Comparison of ENCODE assay signal across 15 cellular contexts in the genomic region with DNA sequence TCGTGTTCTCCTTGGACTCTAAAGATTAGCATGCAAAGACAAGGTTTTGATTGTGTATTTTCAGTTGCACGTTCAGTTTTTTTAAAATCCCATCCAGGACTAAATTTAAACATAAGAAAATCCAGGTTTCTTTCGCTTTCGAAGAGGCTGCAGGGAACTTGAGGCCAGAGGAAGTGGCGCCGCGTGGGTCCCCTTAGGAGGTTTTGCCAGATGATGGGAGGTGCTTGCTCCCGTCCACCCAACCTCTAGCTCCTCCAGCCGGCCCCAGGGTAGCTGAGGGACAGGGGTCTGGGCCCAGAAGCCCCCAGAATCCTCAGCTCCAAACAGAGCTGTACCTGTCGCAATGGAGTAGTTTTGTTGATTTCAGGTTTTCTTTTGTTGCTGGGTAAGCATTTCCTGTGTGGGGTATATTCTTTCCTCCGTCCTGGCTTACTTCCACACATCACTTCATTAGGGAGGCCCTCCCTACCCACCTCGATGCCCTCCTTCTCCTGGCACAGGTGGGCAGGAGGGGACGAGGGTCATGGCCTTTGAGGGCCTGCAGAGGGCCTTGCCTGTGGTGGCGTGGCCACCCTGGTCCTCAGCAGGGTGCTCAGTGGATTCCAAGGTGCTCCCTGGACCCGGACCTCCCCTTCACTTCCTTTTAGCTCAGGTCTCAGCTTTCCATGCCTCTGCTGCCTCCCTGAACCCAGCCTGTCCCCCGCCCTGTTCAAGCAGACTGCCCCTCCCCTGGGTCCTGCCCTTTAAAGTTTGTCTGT. TPM values are rescaled to one million over a fixed set of nuclear protein-coding genes. Genes with fewer than 3 reads are reported as not detected.
DNase-seq lines count a peak whose midpoint lies in the region; ATAC-seq, FAIRE-seq and TF ChIP-seq lines count a peak whose summit lies in the region.
"Had no signal": no experiment of that assay in that cellular context is flagged by ENCODE, and none has a peak within 500 bp of the region (broad histone marks: within the 10 kb centered on the region; RNA-seq: fewer than 3 reads in every experiment).

No MANE protein-coding gene starts in this region.

- H3K4me3 ChIP-seq in right lobe of liver (no peak overlapping the region), HepG2 (replicated peaks in 1 of 3; ENCODE audit: insufficient read depth in 1 of 3, low read depth in 2 of 3, low read length in 3 of 3) (no peak overlapping the region)
- H3K4me3 ChIP-seq: prostate gland had no signal

- CTCF ChIA-PET in HepG2 (lab: Yijun Ruan, JAX; ENCODE audit: low intra/inter-chr PET ratio, low total read pairs) (no interaction called here), WTC11 (lab: Charles Lee) (no interaction called here)

- H3K4me1 ChIP-seq in right lobe of liver (no peaks in the 10 kb centered on the region), HepG2 (ENCODE audit: insufficient read depth, low read length) (peaks cover 14% of the 10 kb centered on the region)

- H3K9me3 Mint-ChIP-seq in WTC11: no peaks in the 10 kb centered on the region

- H3K36me3 ChIP-seq in right lobe of liver: no peaks in the 10 kb centered on the region
- no peaks in the 10 kb centered on the region for H3K36me3 ChIP-seq in HepG2 (replicated peaks in 1 of 2; ENCODE audit: control insufficient read depth in 1 of 2, insufficient read depth in 2 of 2, low read length in 2 of 2)
- H3K36me3 ChIP-seq: prostate gland had no signal

- no peak overlapping the region for H3K4me3 Mint-ChIP-seq in WTC11

- TF ChIP-seq POLR2A in right lobe of liver (IDR thresholded peaks at IDR 0.05) (no peak), HepG2 (IDR thresholded peaks at IDR 0.05; ENCODE audit: insufficient read depth in 1 of 2, low read depth in 2 of 2, low read length in 2 of 2) (no peak)

- POLR2A ChIA-PET in HepG2 (lab: Yijun Ruan, JAX): no interaction called here
- POLR2A ChIA-PET in WTC11 (lab: Charles Lee): no interaction called here

- BruUV-seq in HepG2 (replicated peaks; lab: Mats Ljungman, UMichigan): no TSS peak

- H3K79me2 ChIP-seq in HepG2 (ENCODE audit: insufficient read depth, low read length): no peaks in the 10 kb centered on the region

- no peaks in the 10 kb centered on the region for H3K27me3 Mint-ChIP-seq in WTC11 (ENCODE audit: low read depth)

- peaks cover 18% of the 10 kb centered on the region for H3K36me3 Mint-ChIP-seq in WTC11

- in situ Hi-C loops in HepG2 (cut with HindIII; ENCODE audit: extremely low pct_ligation_motif_present, low pct_unique_long_range_greater_than_20kb): no loop called here

- DNase-seq in right lobe of liver (no peak), HepG2 (ENCODE audit: low spot score) (no peak), WTC11 (ENCODE audit: low spot score) (no peak), iris pigment epithelial cell (ENCODE audit: low read depth) (peak; percentile 16), NCI-H2227 (lab: John Stamatoyannopoulos, UW; ENCODE audit: unreplicated experiment) (no peak)
- no peak for DNase-seq in stimulated activated CD4-positive, alpha-beta T cell treated with anti-CD3 and anti-CD28 coated beads, Interleukin-4, amount 100 ng/mL, for 1 hour
- DNase-seq: activated CD8-positive, alpha-beta memory T cell treated with anti-CD3 and anti-CD28 coated beads, Interleukin-2, amount 50 U/mL, for 4 hours; DND-41; NCI-H1417 treated with DMSO at 0.1 percent for 48 hours; NCI-H510A had no signal

- no peaks in the 10 kb centered on the region for H4K20me1 ChIP-seq in HepG2 (ENCODE audit: insufficient read depth, low read length)

- no peak for FAIRE-seq in HepG2 (lab: Jason Lieb, UNC)

- peak in 3 of 4 donors; percentile 8 to 58 (median 43) for ATAC-seq in right lobe of liver
- no peak for ATAC-seq in HepG2
- ATAC-seq in WTC11: no peak
- ATAC-seq in GM18858 (IDR thresholded peaks at IDR 0.05; ENCODE audit: unreplicated experiment): no peak
- ATAC-seq in GM21381 (IDR thresholded peaks at IDR 0.05; ENCODE audit: unreplicated experiment): no peak

- 55% methylated on average over 14 of the region's 16 CpGs for WGBS in right lobe of liver (ENCODE audit: insufficient coverage, low coverage, low lambda C conversion rate, missing lambda C conversion rate)
- WGBS in HepG2 (ENCODE audit: low lambda C conversion rate): 69% methylated on average over 14 of the region's 16 CpGs

- H3K27ac ChIP-seq in right lobe of liver (no peak overlapping the region), HepG2 (ENCODE audit: extremely low read length, insufficient read depth, low read length) (no peak overlapping the region)
- H3K27ac ChIP-seq: prostate gland had no signal

- intact Hi-C loops in right lobe of liver (cut with DNase I) (no loop called here), HepG2 (cut with micrococcal nuclease; ENCODE audit: unreplicated experiment) (no loop called here)

- H2AFZ ChIP-seq in HepG2 (ENCODE audit: low read length): no peak overlapping the region

- no peaks in the 10 kb centered on the region for H3K9me3 ChIP-seq in right lobe of liver
- H3K9me3 ChIP-seq in HepG2 (ENCODE audit: low read length): no peaks in the 10 kb centered on the region
- H3K9me3 ChIP-seq: prostate gland had no signal

- H3K4me2 ChIP-seq in HepG2 (ENCODE audit: low read depth, low read length): no peak overlapping the region

- H3K27ac Mint-ChIP-seq in WTC11: peak overlapping the region; percentile 82

- H3K4me1 Mint-ChIP-seq in WTC11: peaks cover 43% of the 10 kb centered on the region

- no peak for TF ChIP-seq CTCF in right lobe of liver (IDR thresholded peaks at IDR 0.05)
- TF ChIP-seq CTCF in HepG2 (CRISPR knock-in tag; IDR thresholded peaks at IDR 0.05): no peak
- no peak for TF ChIP-seq CTCF in WTC11 (IDR thresholded peaks at IDR 0.05)

- no peaks in the 10 kb centered on the region for H3K27me3 ChIP-seq in right lobe of liver
- no peaks in the 10 kb centered on the region for H3K27me3 ChIP-seq in HepG2 (ENCODE audit: control insufficient read depth in 1 of 2, insufficient read depth in 2 of 2, low read length in 2 of 2)

- TF ChIP-seq EP300 in HepG2 (IDR thresholded peaks at IDR 0.05; ENCODE audit: low read depth in 2 of 2, low read length in 2 of 2) (no peak), HepG2 (CRISPR knock-in tag; IDR thresholded peaks at IDR 0.05; ENCODE audit: borderline replicate concordance) (no peak)

- no peak for TF ChIP-seq RAD21 in HepG2 (CRISPR knock-in tag; IDR thresholded peaks at IDR 0.05)

- no peak overlapping the region for H3K9ac ChIP-seq in HepG2 (ENCODE audit: insufficient read depth, low read depth, low read length)

TF ChIP-seq in HepG2, 621 proteins besides CTCF, POLR2A, EP300 and RAD21 (continues in another document):
- TF ChIP-seq ZNF614 (CRISPR knock-in tag; IDR thresholded peaks at IDR 0.05; ENCODE audit: borderline replicate concordance): no peak

TF ChIP-seq in WTC11, 78 proteins besides CTCF, POLR2A, EP300 and RAD21 (continues in another document):
- TF ChIP-seq ZNF263 (CRISPR knock-in tag; IDR thresholded peaks at IDR 0.05; ENCODE audit: low read depth): no peak

RNA-seq across cellular contexts. Expression of gene LHPP, which starts 32.6 kb away (rescaled TPM):
- total RNA-seq in right lobe of liver: 10 to 100 TPM; 19.3 to 56.3 (median 36.3) TPM
- 3.7 and 5.2 TPM in 2 replicates for total RNA-seq in HepG2 (2016; rRNA removed; fragmentation: Illumina TruSeq; extraction: Trizol)
- 1.1 and 1.9 TPM in 2 replicates for total RNA-seq in HepG2 (2016; cell fraction: cytosol; rRNA removed; fragmentation: Illumina TruSeq; extraction: Trizol; ENCODE audit: low read depth)
- 4.7 and 6.3 TPM in 2 replicates for total RNA-seq in HepG2 (2016; cell fraction: insoluble cytoplasmic fraction; rRNA removed; fragmentation: Illumina TruSeq; extraction: Trizol)
- 1.9 TPM in 2 replicates for total RNA-seq in HepG2 (2016; cell fraction: membrane; rRNA removed; fragmentation: Illumina TruSeq; extraction: Trizol)
- total RNA-seq in HepG2 (2016; cell fraction: nucleus; rRNA removed; fragmentation: Illumina TruSeq; extraction: Trizol): 2.4 and 3.4 TPM in 2 replicates
- polyA plus RNA-seq in HepG2 (2011; rRNA removed): 13.1 and 13.7 TPM in 2 replicates
- 14.4 and 17.0 TPM in 2 replicates for polyA plus RNA-seq in HepG2 (2011; cell fraction: cytosol; rRNA removed)
- 11.1 and 11.2 TPM in 2 replicates for polyA plus RNA-seq in HepG2 (2011; cell fraction: nucleus; rRNA removed)
- 10.0 and 13.7 TPM in 2 replicates for polyA plus RNA-seq in HepG2 (2012)
- 3.8 and 5.7 TPM in 2 replicates for polyA plus RNA-seq in HepG2 (2016; cell fraction: cytosol; fragmentation: Illumina TruSeq; extraction: Trizol; ENCODE audit: low read depth)
- 7.2 and 9.2 TPM in 2 replicates for polyA plus RNA-seq in HepG2 (2016; cell fraction: insoluble cytoplasmic fraction; fragmentation: Illumina TruSeq; extraction: Trizol; ENCODE audit: low read depth)
- 5.6 and 5.8 TPM in 2 replicates for polyA plus RNA-seq in HepG2 (2016; cell fraction: membrane; fragmentation: Illumina TruSeq; extraction: Trizol; ENCODE audit: low read depth)
- polyA plus RNA-seq in HepG2 (2016; cell fraction: nucleus; fragmentation: Illumina TruSeq; extraction: Trizol; ENCODE audit: insufficient read depth, low read depth): 5.1 and 7.2 TPM in 2 replicates
- 12.5 and 12.6 TPM in 2 replicates for polyA minus RNA-seq in HepG2 (2011; rRNA and poly(A)+ RNA removed; ENCODE audit: low replicate concordance)
- 6.0 and 7.2 TPM in 2 replicates for polyA minus RNA-seq in HepG2 (2011; cell fraction: cytosol; rRNA and poly(A)+ RNA removed)
- polyA minus RNA-seq in HepG2 (2011; cell fraction: nucleus; rRNA and poly(A)+ RNA removed): 7.0 and 9.8 TPM in 2 replicates
- total RNA-seq in WTC11 (2021): 33.2 to 42.4 TPM (median 41.1 TPM) in 3 replicates

RNA-seq across cellular contexts. Expression of gene NKX1-2, which starts 44.4 kb away (rescaled TPM):
- total RNA-seq in right lobe of liver (not detected), HepG2 (2016; rRNA removed; fragmentation: Illumina TruSeq; extraction: Trizol) (not detected in 2 replicates), WTC11 (2021) (30.8 to 57.7 TPM (median 31.0 TPM) in 3 replicates)
- total RNA-seq in HepG2 (2016; cell fraction: cytosol; rRNA removed; fragmentation: Illumina TruSeq; extraction: Trizol; ENCODE audit: low read depth): not detected in 2 replicates
- total RNA-seq in HepG2 (2016; cell fraction: insoluble cytoplasmic fraction; rRNA removed; fragmentation: Illumina TruSeq; extraction: Trizol): not detected in 2 replicates
- not detected in 2 replicates for total RNA-seq in HepG2 (2016; cell fraction: membrane; rRNA removed; fragmentation: Illumina TruSeq; extraction: Trizol)
- not detected in 2 replicates for total RNA-seq in HepG2 (2016; cell fraction: nucleus; rRNA removed; fragmentation: Illumina TruSeq; extraction: Trizol)
- not detected in 2 replicates for polyA plus RNA-seq in HepG2 (2011; rRNA removed)
- polyA plus RNA-seq in HepG2 (2011; cell fraction: cytosol; rRNA removed): not detected in 2 replicates
- polyA plus RNA-seq in HepG2 (2011; cell fraction: nucleus; rRNA removed): not detected in 2 replicates
- not detected in 2 replicates for polyA plus RNA-seq in HepG2 (2012)
- polyA plus RNA-seq in HepG2 (2016; cell fraction: cytosol; fragmentation: Illumina TruSeq; extraction: Trizol; ENCODE audit: low read depth): not detected in 2 replicates
- not detected in 2 replicates for polyA plus RNA-seq in HepG2 (2016; cell fraction: insoluble cytoplasmic fraction; fragmentation: Illumina TruSeq; extraction: Trizol; ENCODE audit: low read depth)
- polyA plus RNA-seq in HepG2 (2016; cell fraction: membrane; fragmentation: Illumina TruSeq; extraction: Trizol; ENCODE audit: low read depth): not detected in 2 replicates
- polyA plus RNA-seq in HepG2 (2016; cell fraction: nucleus; fragmentation: Illumina TruSeq; extraction: Trizol; ENCODE audit: insufficient read depth, low read depth): not detected in 2 replicates
- polyA minus RNA-seq in HepG2 (2011; rRNA and poly(A)+ RNA removed; ENCODE audit: low replicate concordance): not detected in 2 replicates
- polyA minus RNA-seq in HepG2 (2011; cell fraction: cytosol; rRNA and poly(A)+ RNA removed): not detected in 2 replicates
- not detected in 2 replicates for polyA minus RNA-seq in HepG2 (2011; cell fraction: nucleus; rRNA and poly(A)+ RNA removed)
- total RNA-seq: mononuclear cell, urinary bladder had no signal
- polyA plus RNA-seq: urinary bladder had no signal

Comparison
In these comparisons a context has a peak if more than half of its experiments do, and no peak if none do; other contexts are left out.
1. ATAC-seq: peak in right lobe of liver (3 of 4); none in HepG2 (single experiment), WTC11 (single experiment), GM18858 (single experiment) and GM21381 (single experiment).
2. RNA of gene NKX1-2, which starts 44.4 kb away (total RNA-seq): 30.8 to 57.7 TPM in WTC11; not detected in right lobe of liver and not detected in HepG2; every median in the first group is over 10 times any median in the second.